ENCODE assay signal across 8 cellular contexts in genomic region chr6:15663057-15663638, GRCh38. TPM values are rescaled to one million over a fixed set of nuclear protein-coding genes. Genes with fewer than 3 reads are reported as not detected.
DNase-seq lines count a peak whose midpoint lies in the region; ATAC-seq and TF ChIP-seq lines count a peak whose summit lies in the region.

No MANE protein-coding gene starts in this region.

- no TSS peak for BruUV-seq in MCF 10A (replicated peaks; lab: Mats Ljungman, UMichigan)

- H3K4me3 ChIP-seq in lower lobe of right lung (peak overlapping the region; percentile 93), tibial artery (peak overlapping the region; percentile 88 to 100)

- DNase-seq in AG20443 (ENCODE audit: low spot score): peak; percentile 99
- peak; percentile 93 for DNase-seq in GM10266 (ENCODE audit: extremely low spot score)
- peak; percentile 72 for DNase-seq in NCI-H2196 treated with DMSO at 0.1 percent for 48 hours (lab: John Stamatoyannopoulos, UW; ENCODE audit: unreplicated experiment)
- DNase-seq in MCF 10A (ENCODE audit: unreplicated experiment): peak; percentile 69
- no peak for DNase-seq in lower lobe of right lung
- peak in 1 of 2 donors; percentile 80 for DNase-seq in tibial artery

- peak overlapping the region; percentile 83 for H3K27ac ChIP-seq in lower lobe of right lung
- peak overlapping the region; percentile 79 to 93 for H3K27ac ChIP-seq in tibial artery

- H3K4me1 Mint-ChIP-seq in MCF 10A (ENCODE audit: insufficient read depth, unreplicated experiment): peaks cover 7% of the 10 kb centered on the region

- TF ChIP-seq CTCF in GM10266 (IDR thresholded peaks at IDR 0.05; ENCODE audit: control insufficient read depth, insufficient read depth, low read depth, missing control alignments): no peak
- TF ChIP-seq CTCF in MCF 10A (IDR thresholded peaks at IDR 0.05; ENCODE audit: unreplicated experiment): no peak
- no peak for TF ChIP-seq CTCF in lower lobe of right lung (IDR thresholded peaks at IDR 0.05)
- no peak for TF ChIP-seq CTCF in tibial artery (IDR thresholded peaks at IDR 0.05)

- no peaks in the 10 kb centered on the region for H3K9me3 Mint-ChIP-seq in MCF 10A (ENCODE audit: unreplicated experiment)

- intact Hi-C loops in MCF 10A (cut with micrococcal nuclease) (no loop called here), lower lobe of right lung (cut with DNase I) (no loop called here), tibial artery (cut with DNase I; ENCODE audit: low total_unique reads) (no loop called here)

- POLR2A ChIA-PET in MCF 10A (lab: Yijun Ruan, JAX): interaction anchor here (0.6 to 1.4 kb wide), 6 partner anchors 10 to 1492 kb away, joined by 3 to 6 read pairs (median 4); no protein-coding TSS in a partner anchor

- H3K27me3 Mint-ChIP-seq in MCF 10A (ENCODE audit: insufficient read depth, unreplicated experiment): peaks cover 7% of the 10 kb centered on the region

- H3K27me3 ChIP-seq in lower lobe of right lung (ENCODE audit: low read depth): no peaks in the 10 kb centered on the region
- H3K27me3 ChIP-seq in tibial artery: no peaks in the 10 kb centered on the region

- peak overlapping the region; percentile 77 for H3K4me3 Mint-ChIP-seq in MCF 10A (ENCODE audit: unreplicated experiment)

- H3K36me3 Mint-ChIP-seq in MCF 10A (ENCODE audit: insufficient read depth, unreplicated experiment): peaks cover 6% of the 10 kb centered on the region

- H3K27ac Mint-ChIP-seq in MCF 10A (ENCODE audit: low read depth, unreplicated experiment): no peak overlapping the region

- peaks cover 14% of the 10 kb centered on the region for H3K36me3 ChIP-seq in lower lobe of right lung
- no peaks in the 10 kb centered on the region for H3K36me3 ChIP-seq in tibial artery

- CTCF ChIA-PET in MCF 10A (lab: Yijun Ruan, JAX): interaction anchor here (1.1 kb wide), 1 partner anchor 1565 kb away, joined by 3 read pairs; no protein-coding TSS in a partner anchor

- H3K4me1 ChIP-seq in lower lobe of right lung: peaks cover 18% of the 10 kb centered on the region
- peaks cover 0 to 11% (median 4%) of the 10 kb centered on the region in 4 donors for H3K4me1 ChIP-seq in tibial artery

- no peaks in the 10 kb centered on the region for H3K9me3 ChIP-seq in lower lobe of right lung
- H3K9me3 ChIP-seq in tibial artery: no peaks in the 10 kb centered on the region

- ATAC-seq in lower lobe of right lung (no peak), GM19035 (IDR thresholded peaks at IDR 0.05; ENCODE audit: unreplicated experiment) (no peak), HG02870 (IDR thresholded peaks at IDR 0.05; ENCODE audit: unreplicated experiment) (no peak)

RNA-seq across cellular contexts. Expression of gene DTNBP1, which starts 0.3 kb away (rescaled TPM):
- 10.8 and 13.5 TPM in 2 replicates for total RNA-seq in MCF 10A (2022)
- 25.9 TPM for total RNA-seq in lower lobe of right lung
